Comparison of ENCODE assay signal across 1 cellular context in the genomic region with DNA sequence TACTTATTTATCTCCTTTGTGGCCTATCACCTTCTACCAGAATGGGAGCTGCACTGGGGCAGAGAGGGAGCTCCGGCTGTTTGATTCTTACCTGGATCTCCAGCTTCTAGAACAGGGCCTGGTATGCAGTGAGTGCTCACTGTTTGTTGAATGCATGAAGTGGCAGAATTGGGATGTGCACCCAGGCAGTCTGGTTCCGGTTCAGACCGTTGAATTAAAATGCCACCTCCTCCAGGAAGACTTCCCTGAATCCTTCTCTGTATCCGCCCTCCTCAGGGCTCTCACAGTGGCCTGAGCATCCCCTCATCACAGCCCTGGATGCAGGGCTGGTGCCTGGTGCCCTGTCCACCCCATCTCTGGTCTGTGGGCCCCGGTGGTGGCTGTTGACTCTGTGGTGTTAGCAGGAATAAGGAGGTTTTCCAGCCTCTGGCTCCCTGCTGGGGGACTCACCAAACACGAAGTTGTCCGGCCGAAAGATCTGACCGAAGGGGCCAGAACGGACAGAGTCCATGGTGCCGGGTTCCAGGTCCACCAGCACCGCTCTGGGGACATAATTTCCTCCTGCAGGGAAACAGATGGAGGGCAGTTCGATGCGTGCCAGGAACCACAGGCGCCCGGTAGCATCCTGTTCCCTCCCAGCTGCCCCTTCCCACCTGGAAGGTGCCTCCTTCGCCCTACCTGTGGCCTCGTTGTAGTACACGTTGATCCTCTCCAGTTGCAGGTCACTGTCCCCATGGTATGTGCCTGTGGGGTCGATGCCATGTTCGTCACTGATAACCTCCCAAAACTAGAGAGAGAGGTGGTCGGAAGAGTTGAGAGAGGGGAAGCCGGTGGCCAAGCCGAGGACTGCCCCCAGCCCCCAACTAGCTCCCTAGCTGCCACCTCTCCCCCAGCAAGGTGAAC.
TF ChIP-seq lines count a peak whose summit lies in the region.

No MANE protein-coding gene starts in this region.

TF ChIP-seq in GM12878, 131 proteins besides CTCF, POLR2A, EP300 and RAD21:
- no peak for TF ChIP-seq POLR2AphosphoS5 (IDR thresholded peaks at IDR 0.05; ENCODE audit: low read length)
- TF ChIP-seq FOXK2 (IDR thresholded peaks at IDR 0.05), result no peak
